Comparison of ENCODE assay signal across 16 cellular contexts in the genomic region with DNA sequence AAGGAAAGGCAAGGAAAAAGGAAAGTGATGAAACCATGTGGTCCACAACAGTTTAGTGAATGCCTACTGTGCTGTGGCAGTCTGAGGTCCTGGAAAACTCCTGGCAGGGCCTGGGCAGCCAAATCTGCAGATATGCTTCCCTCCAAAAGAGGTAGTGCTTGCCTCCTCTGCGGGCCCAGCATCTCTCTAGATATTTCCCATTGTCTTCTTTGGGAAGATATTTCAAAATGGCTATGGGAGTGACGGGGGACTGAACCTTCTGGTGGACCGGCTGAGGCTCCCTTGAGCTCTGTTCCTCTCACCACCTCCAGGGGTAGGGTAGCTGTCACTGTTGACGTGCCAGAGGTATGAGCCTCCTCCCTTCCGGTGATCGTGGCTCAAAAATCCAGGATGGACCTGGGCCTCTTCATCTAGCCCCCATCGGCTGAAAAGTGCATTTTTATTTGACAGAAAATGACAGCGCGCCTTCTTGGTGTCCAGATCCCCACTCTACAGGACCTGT. TPM values are rescaled to one million over a fixed set of nuclear protein-coding genes. Genes with fewer than 3 reads are reported as not detected.
DNase-seq lines count a peak whose midpoint lies in the region; ATAC-seq and TF ChIP-seq lines count a peak whose summit lies in the region.
"Had no signal": no experiment of that assay in that cellular context is flagged by ENCODE, and none has a peak within 500 bp of the region (broad histone marks: within the 10 kb centered on the region; RNA-seq: fewer than 3 reads in every experiment).

No MANE protein-coding gene starts in this region.

- H3K4me1 Mint-ChIP-seq in GM23338 (peaks cover 66% of the 10 kb centered on the region), IgD-negative memory B cell (peaks cover 12 to 23% (median 21%) of the 10 kb centered on the region in 3 donors), type B pancreatic cell (ENCODE audit: unreplicated experiment) (peaks cover 14% of the 10 kb centered on the region), mesothelial cell of epicardium (peaks cover 21% of the 10 kb centered on the region)

- peaks cover 3% of the 10 kb centered on the region; the same call in 2 of the 3 replicates for H3K9me3 Mint-ChIP-seq in GM23338
- peaks cover 0 to 20% (median 2%) of the 10 kb centered on the region in 3 donors for H3K9me3 Mint-ChIP-seq in IgD-negative memory B cell
- no peaks in the 10 kb centered on the region for H3K9me3 Mint-ChIP-seq in type B pancreatic cell
- no peaks in the 10 kb centered on the region for H3K9me3 Mint-ChIP-seq in mesothelial cell of epicardium

- no peaks in the 10 kb centered on the region for H3K79me2 ChIP-seq in GM23338 (replicated peaks; ENCODE audit: insufficient read depth)

- peaks cover 35% of the 10 kb centered on the region for H3F3A ChIP-seq in GM23338 (replicated peaks; ENCODE audit: low read depth)

- H3K27ac Mint-ChIP-seq in GM23338 (no peak overlapping the region), IgD-negative memory B cell (peak overlapping the region in 2 of 3 donors; percentile 87 to 88), type B pancreatic cell (no peak overlapping the region), mesothelial cell of epicardium (no peak overlapping the region)

- H3K27me3 Mint-ChIP-seq in GM23338 (ENCODE audit: insufficient read depth, low read depth, poor library complexity), result peaks cover 100% of the 10 kb centered on the region
- H3K27me3 Mint-ChIP-seq in IgD-negative memory B cell, result peaks cover 86% of the 10 kb centered on the region
- H3K27me3 Mint-ChIP-seq in type B pancreatic cell, result peaks cover 100% of the 10 kb centered on the region
- peaks cover 100% of the 10 kb centered on the region for H3K27me3 Mint-ChIP-seq in mesothelial cell of epicardium (ENCODE audit: low read depth)

- no peak overlapping the region for H3K9ac ChIP-seq in iPS-15b (ENCODE audit: low read depth, low read length)

- no peaks in the 10 kb centered on the region for H3K9me2 ChIP-seq in GM23338 (ENCODE audit: insufficient read depth)

- peak overlapping the region; percentile 47; the same call in 1 of the 2 replicates for H3K4me3 ChIP-seq in GM23338
- peak overlapping the region; percentile 1 for H3K4me3 ChIP-seq in iPS-15b (ENCODE audit: low read depth, low read length)
- H3K4me3 ChIP-seq: HAP-1, K562 had no signal

- H3K9me3 ChIP-seq in iPS-15b (ENCODE audit: control insufficient read depth, insufficient read depth, low read length), result no peaks in the 10 kb centered on the region
- H3K9me3 ChIP-seq: BE2C, HAP-1 had no signal

- peaks cover 54% of the 10 kb centered on the region for H4K20me1 ChIP-seq in GM23338 (replicated peaks; ENCODE audit: insufficient read depth)

- ATAC-seq in GM23338 (no peak), GM21390 (IDR thresholded peaks at IDR 0.05; ENCODE audit: unreplicated experiment) (no peak)
- ATAC-seq: K562 had no signal

- no peaks in the 10 kb centered on the region; the same call in 2 of the 3 replicates for H3K36me3 Mint-ChIP-seq in GM23338 (ENCODE audit: low read depth)
- peaks cover 2% of the 10 kb centered on the region for H3K36me3 Mint-ChIP-seq in IgD-negative memory B cell
- peaks cover 7% of the 10 kb centered on the region for H3K36me3 Mint-ChIP-seq in type B pancreatic cell
- H3K36me3 Mint-ChIP-seq in mesothelial cell of epicardium, result no peaks in the 10 kb centered on the region

- H3K36me3 ChIP-seq in GM23338 (ENCODE audit: insufficient read depth) (no peaks in the 10 kb centered on the region), iPS-15b (ENCODE audit: control insufficient read depth, insufficient read depth, low read length) (no peaks in the 10 kb centered on the region)
- H3K36me3 ChIP-seq: BE2C, HAP-1 had no signal

- H3K27ac ChIP-seq in GM23338 (ENCODE audit: low read depth), result no peak overlapping the region
- H3K27ac ChIP-seq: C4-2B had no signal

- 0 out of 4 replicates have a peak, but pooled peaks of 1 of the 2 experiments have one; percentile 17 for TF ChIP-seq CTCF in GM23338 (conservative IDR thresholded peaks at IDR 0.05; ENCODE audit: low read depth in 2 of 2)
- TF ChIP-seq CTCF in type B pancreatic cell (conservative IDR thresholded peaks at IDR 0.05), result no peak
- no peak for TF ChIP-seq CTCF in mesothelial cell of epicardium (IDR thresholded peaks at IDR 0.05; ENCODE audit: unreplicated experiment)

- DNase-seq in GM23338 (ENCODE audit: low spot score) (no peak), type B pancreatic cell (ENCODE audit: extremely low spot score, unreplicated experiment) (no peak), mesothelial cell of epicardium (ENCODE audit: low spot score in 2 of 2, unreplicated experiment in 2 of 2) (no peak)
- no peak for DNase-seq in effector CD4-positive, alpha-beta T cell
- DNase-seq: BE2C; CD4-positive, alpha-beta memory T cell; DND-41; GDM1; Karpas-422 had no signal

- no peak overlapping the region for H3K4me2 ChIP-seq in GM23338

- H3K4me3 Mint-ChIP-seq in GM23338, result 0 out of 3 replicates have a peak overlapping the region, but pooled peaks have one; percentile 26
- H3K4me3 Mint-ChIP-seq in IgD-negative memory B cell, result peak overlapping the region in 2 of 4 donors; percentile 63 to 76
- peak overlapping the region; percentile 9 for H3K4me3 Mint-ChIP-seq in type B pancreatic cell
- no peak overlapping the region for H3K4me3 Mint-ChIP-seq in mesothelial cell of epicardium

- H2AFZ ChIP-seq in GM23338, result no peak overlapping the region

- peaks cover 100% of the 10 kb centered on the region for H3K27me3 ChIP-seq in GM23338 (ENCODE audit: insufficient read depth)
- peaks cover 100% of the 10 kb centered on the region for H3K27me3 ChIP-seq in iPS-15b (ENCODE audit: control insufficient read depth, insufficient read depth, low read length)

- H3K4me1 ChIP-seq in GM23338 (ENCODE audit: insufficient read depth), result peaks cover 63% of the 10 kb centered on the region
- peaks cover 10% of the 10 kb centered on the region for H3K4me1 ChIP-seq in iPS-15b (ENCODE audit: control insufficient read depth, insufficient read depth, low read length)
- H3K4me1 ChIP-seq: BE2C, HAP-1 had no signal

TF ChIP-seq in GM23338, 12 proteins besides CTCF, POLR2A, EP300 and RAD21:
- TF ChIP-seq EZH2 (IDR thresholded peaks at IDR 0.05; ENCODE audit: low read depth, unreplicated experiment), result peak; percentile 36
- TF ChIP-seq, protein P1, sequence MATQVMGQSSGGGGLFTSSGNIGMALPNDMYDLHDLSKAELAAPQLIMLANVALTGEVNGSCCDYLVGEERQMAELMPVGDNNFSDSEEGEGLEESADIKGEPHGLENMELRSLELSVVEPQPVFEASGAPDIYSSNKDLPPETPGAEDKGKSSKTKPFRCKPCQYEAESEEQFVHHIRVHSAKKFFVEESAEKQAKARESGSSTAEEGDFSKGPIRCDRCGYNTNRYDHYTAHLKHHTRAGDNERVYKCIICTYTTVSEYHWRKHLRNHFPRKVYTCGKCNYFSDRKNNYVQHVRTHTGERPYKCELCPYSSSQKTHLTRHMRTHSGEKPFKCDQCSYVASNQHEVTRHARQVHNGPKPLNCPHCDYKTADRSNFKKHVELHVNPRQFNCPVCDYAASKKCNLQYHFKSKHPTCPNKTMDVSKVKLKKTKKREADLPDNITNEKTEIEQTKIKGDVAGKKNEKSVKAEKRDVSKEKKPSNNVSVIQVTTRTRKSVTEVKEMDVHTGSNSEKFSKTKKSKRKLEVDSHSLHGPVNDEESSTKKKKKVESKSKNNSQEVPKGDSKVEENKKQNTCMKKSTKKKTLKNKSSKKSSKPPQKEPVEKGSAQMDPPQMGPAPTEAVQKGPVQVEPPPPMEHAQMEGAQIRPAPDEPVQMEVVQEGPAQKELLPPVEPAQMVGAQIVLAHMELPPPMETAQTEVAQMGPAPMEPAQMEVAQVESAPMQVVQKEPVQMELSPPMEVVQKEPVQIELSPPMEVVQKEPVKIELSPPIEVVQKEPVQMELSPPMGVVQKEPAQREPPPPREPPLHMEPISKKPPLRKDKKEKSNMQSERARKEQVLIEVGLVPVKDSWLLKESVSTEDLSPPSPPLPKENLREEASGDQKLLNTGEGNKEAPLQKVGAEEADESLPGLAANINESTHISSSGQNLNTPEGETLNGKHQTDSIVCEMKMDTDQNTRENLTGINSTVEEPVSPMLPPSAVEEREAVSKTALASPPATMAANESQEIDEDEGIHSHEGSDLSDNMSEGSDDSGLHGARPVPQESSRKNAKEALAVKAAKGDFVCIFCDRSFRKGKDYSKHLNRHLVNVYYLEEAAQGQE (IDR thresholded peaks at IDR 0.05; ENCODE audit: unreplicated experiment), result no peak
- peak; percentile 23 for TF ChIP-seq EZH2phosphoT487 (IDR thresholded peaks at IDR 0.05; ENCODE audit: unreplicated experiment)

RNA-seq across cellular contexts. Expression of gene PAX3, which starts 9.2 kb away (rescaled TPM):
- not detected in 2 replicates for total RNA-seq in GM23338 (2014; rRNA removed; shearing (Covaris generic))
- polyA plus RNA-seq in GM23338 (2016; fragmentation: Nextera tagmentation; extraction: Ambion mirVana) (not detected in 2 replicates), IgD-negative memory B cell (not detected)
- total RNA-seq in type B pancreatic cell (ENCODE audit: low replicate concordance) (66.7 TPM in 1 of 2 replicates, not detected in the other), mesothelial cell of epicardium (0.25 to 0.41 TPM in 2 of 3 replicates, not detected in the other)
- total RNA-seq: A172; CD4-positive, alpha-beta memory T cell; K562 had no signal
- polyA plus RNA-seq: CD4-positive, alpha-beta memory T cell; K562 had no signal

Comparison
In these comparisons a context has a peak if more than half of its experiments do, and no peak if none do; other contexts are left out.
1. H3K27ac Mint-ChIP-seq: peak in IgD-negative memory B cell (2 of 3); none in GM23338 (single experiment), type B pancreatic cell (single experiment) and mesothelial cell of epicardium (single experiment).